In genomic region chr5:160188151-160188967, GRCh38 we compare ENCODE assay signal across 8 cellular contexts. TPM values are rescaled to one million over a fixed set of nuclear protein-coding genes. Genes with fewer than 3 reads are reported as not detected.
DNase-seq lines count a peak whose midpoint lies in the region; ATAC-seq and TF ChIP-seq lines count a peak whose summit lies in the region.

No MANE protein-coding gene starts in this region.

- H3K4me3 ChIP-seq in BLaER1 treated with 17β-estradiol and CSF1 and Interleukin-3, amounts not matched to agents 10 nM and 100 nM = peak overlapping the region; percentile 31 to 64 (median 43); a peak in 14 of 20 replicates
- H3K4me3 ChIP-seq in HEK293 (ENCODE audit: low read depth, low read length) = no peak overlapping the region
- H3K4me3 ChIP-seq in iPS-15b (ENCODE audit: low read depth, low read length) = peak overlapping the region; percentile 35
- H3K4me3 ChIP-seq in skeletal muscle tissue (ENCODE audit: low read length in 3 of 3) = peak overlapping the region; percentile 48 to 67 (median 48)

- H3K4me2 ChIP-seq in BLaER1 treated with 17β-estradiol and CSF1 and Interleukin-3, amounts not matched to agents 10 nM and 100 nM = peak overlapping the region; percentile 70 to 98 (median 75)

- peaks cover 6 to 21% (median 10%) of the 10 kb centered on the region in 11 experiments; a peak in 20 of 22 replicates for H3K27me3 ChIP-seq in BLaER1 treated with 17β-estradiol and CSF1 and Interleukin-3, amounts not matched to agents 10 nM and 100 nM
- H3K27me3 ChIP-seq in iPS-15b (ENCODE audit: control insufficient read depth, insufficient read depth, low read length) (no peaks in the 10 kb centered on the region), skeletal muscle tissue (ENCODE audit: control insufficient read depth in 3 of 3, insufficient read depth in 3 of 3, low read length in 3 of 3) (peaks cover 0 to 8% (median 3%) of the 10 kb centered on the region in 3 donors)

- POLR2A ChIA-PET in HEK293 (lab: Yijun Ruan, JAX) = interaction anchor here (1.0 to 1.2 kb wide), 3 partner anchors 9 to 23 kb away, joined by 3 to 6 read pairs (median 5); no protein-coding TSS in a partner anchor
- POLR2A ChIA-PET in HEK293T (lab: Yijun Ruan, JAX) = no interaction called here

- H3K36me3 ChIP-seq in BLaER1 treated with 17β-estradiol and CSF1 and Interleukin-3, amounts not matched to agents 10 nM and 100 nM = no peaks in the 10 kb centered on the region
- H3K36me3 ChIP-seq in HEK293 (ENCODE audit: control insufficient read depth in 2 of 2, insufficient read depth in 1 of 2, low read length in 2 of 2) (no peaks in the 10 kb centered on the region), iPS-15b (ENCODE audit: control insufficient read depth, insufficient read depth, low read length) (no peaks in the 10 kb centered on the region), skeletal muscle tissue (ENCODE audit: control insufficient read depth in 3 of 3, insufficient read depth in 3 of 3, low read length in 3 of 3) (no peaks in the 10 kb centered on the region)

- CTCF ChIA-PET in HEK293 (lab: Yijun Ruan, JAX) (interaction anchor here (0.6 to 3.5 kb wide), 3 partner anchors 10 to 766 kb away, joined by 3 to 15 read pairs (median 3); no protein-coding TSS in a partner anchor), HEK293T (lab: Yijun Ruan, JAX) (no interaction called here)

- ATAC-seq in GM18517 (IDR thresholded peaks at IDR 0.05; ENCODE audit: unreplicated experiment) = no peak
- ATAC-seq in HG02763 (IDR thresholded peaks at IDR 0.05; ENCODE audit: unreplicated experiment) = no peak

- TF ChIP-seq CTCF in HEK293 (tag by site-specific recombination; IDR thresholded peaks at IDR 0.05) = no peak

- peak overlapping the region; percentile 50 to 75 (median 66); a peak in 18 of 22 replicates for H3K9ac ChIP-seq in BLaER1 treated with 17β-estradiol and CSF1 and Interleukin-3, amounts not matched to agents 10 nM and 100 nM
- H3K9ac ChIP-seq in iPS-15b (ENCODE audit: low read depth, low read length) = peak overlapping the region; percentile 60
- H3K9ac ChIP-seq in skeletal muscle tissue (ENCODE audit: low read depth in 1 of 3, low read length in 3 of 3) = peak overlapping the region in 2 of 3 donors; percentile 40 to 68

- peaks cover 11 to 37% (median 26%) of the 10 kb centered on the region in 10 experiments for H3K4me1 ChIP-seq in BLaER1 treated with 17β-estradiol and CSF1 and Interleukin-3, amounts not matched to agents 10 nM and 100 nM
- H3K4me1 ChIP-seq in HEK293 (ENCODE audit: control insufficient read depth, insufficient read depth, low read length) (no peaks in the 10 kb centered on the region), iPS-15b (ENCODE audit: control insufficient read depth, insufficient read depth, low read length) (peaks cover 4% of the 10 kb centered on the region), skeletal muscle tissue (ENCODE audit: control insufficient read depth in 3 of 3, insufficient read depth in 3 of 3, low read length in 3 of 3) (peaks cover 0 to 4% (median 2%) of the 10 kb centered on the region in 3 donors)

- H3K27ac ChIP-seq in BLaER1 treated with 17β-estradiol and CSF1 and Interleukin-3, amounts not matched to agents 10 nM and 100 nM = peak overlapping the region in 7 of 11 experiments; percentile 28 to 70 (median 52); a peak in 14 of 22 replicates
- no peak overlapping the region for H3K27ac ChIP-seq in HEK293 (ENCODE audit: extremely low read depth, low read depth, low read length)
- H3K27ac ChIP-seq in skeletal muscle tissue (ENCODE audit: low read depth, low read length) = no peak overlapping the region

- no peaks in the 10 kb centered on the region for H4K20me1 ChIP-seq in BLaER1 treated with 17β-estradiol and CSF1 and Interleukin-3, amounts not matched to agents 10 nM and 100 nM

- H3K9me3 ChIP-seq in BLaER1 treated with 17β-estradiol and CSF1 and Interleukin-3, amounts not matched to agents 10 nM and 100 nM (replicated peaks in 1 of 11) = peaks cover 0 to 18% (median 9%) of the 10 kb centered on the region in 11 experiments; a peak in 17 of 22 replicates
- H3K9me3 ChIP-seq in HEK293 (ENCODE audit: control insufficient read depth, insufficient read depth, low read depth, low read length) (no peaks in the 10 kb centered on the region), iPS-15b (ENCODE audit: control insufficient read depth, insufficient read depth, low read length) (no peaks in the 10 kb centered on the region), skeletal muscle tissue (ENCODE audit: control insufficient read depth in 3 of 3, low read length in 3 of 3) (no peaks in the 10 kb centered on the region)

- DNase-seq in amniotic epithelial cell (ENCODE audit: low read depth) (peak; percentile 89), HEK293T (ENCODE audit: extremely low spot score) (no peak)

TF ChIP-seq in HEK293, 187 proteins besides CTCF, POLR2A, EP300 and RAD21:
- TF ChIP-seq ZNF324 (tag by site-specific recombination; IDR thresholded peaks at IDR 0.05) (no peak), PATZ1 (tag by site-specific recombination; IDR thresholded peaks at IDR 0.05) (no peak), GLIS1 (tag by site-specific recombination; IDR thresholded peaks at IDR 0.05) (peak; percentile 32; the same call in 1 of the 2 replicates), SALL2 (tag by site-specific recombination; IDR thresholded peaks at IDR 0.05; ENCODE audit: borderline replicate concordance) (no peak), ZNF624 (tag by site-specific recombination; IDR thresholded peaks at IDR 0.05) (no peak)

TF ChIP-seq in HEK293T, 16 proteins besides CTCF, POLR2A, EP300 and RAD21:
- TF ChIP-seq LEF1 (IDR thresholded peaks at IDR 0.05; ENCODE audit: borderline replicate concordance) = no peak
- no peak for TF ChIP-seq ZNF384 (IDR thresholded peaks at IDR 0.05)
- TF ChIP-seq SP1 (IDR thresholded peaks at IDR 0.05) = no peak

RNA-seq across cellular contexts. Expression of gene FABP6, which starts 40.9 kb away (rescaled TPM):
- total RNA-seq in skeletal muscle tissue = not detected

Comparison
In these comparisons a context has a peak if more than half of its experiments do, and no peak if none do; other contexts are left out.
1. H3K27ac ChIP-seq: peak in BLaER1 treated with 17β-estradiol and CSF1 and Interleukin-3, amounts not matched to agents 10 nM and 100 nM (7 of 11); none in HEK293 (single experiment) and skeletal muscle tissue (single experiment).
2. Peak in every context shown above with its lines, with median percentiles within 50 percentile points of each other: H3K9ac ChIP-seq.